Comparison of ENCODE assay signal across 13 cellular contexts in the genomic region with DNA sequence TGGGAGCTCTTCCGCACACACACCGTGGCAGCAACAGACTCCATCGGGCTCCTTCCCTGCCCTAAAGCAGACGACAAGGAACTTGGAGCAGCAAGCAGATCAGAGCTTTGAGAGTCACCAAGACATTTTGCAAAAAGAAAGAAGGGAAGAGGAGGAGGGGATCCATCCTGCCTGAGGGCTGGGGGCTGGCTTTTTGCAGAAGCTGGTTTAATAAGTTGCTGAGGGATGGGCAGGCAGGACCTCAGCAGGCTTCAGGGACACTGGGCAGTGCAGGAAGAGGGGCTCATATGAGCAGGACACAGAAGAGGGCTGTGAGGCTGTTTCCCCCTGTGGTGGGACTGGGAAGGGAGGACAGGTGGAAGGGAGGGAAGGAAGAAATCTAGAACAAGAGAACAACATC.
A peak's percentile ranks its signal among the peaks of the same experiment; 100 is the strongest.
DNase-seq lines count a peak whose midpoint lies in the region; ATAC-seq and TF ChIP-seq lines count a peak whose summit lies in the region.
"Had no signal": no experiment of that assay in that cellular context is flagged by ENCODE, and none has a peak within 500 bp of the region (broad histone marks: within the 10 kb centered on the region; RNA-seq: fewer than 3 reads in every experiment).

No MANE protein-coding gene starts in this region.

- peak overlapping the region; percentile 57 for H3K27ac Mint-ChIP-seq in neural crest cell (ENCODE audit: unreplicated experiment)
- H3K27ac Mint-ChIP-seq: CD14-positive monocyte had no signal

- no peaks in the 10 kb centered on the region for H3K9me3 ChIP-seq in SJSA1 (replicated peaks)
- H3K9me3 ChIP-seq in spleen, result no peaks in the 10 kb centered on the region
- no peaks in the 10 kb centered on the region for H3K9me3 ChIP-seq in Karpas-422 (ENCODE audit: low read length)
- H3K9me3 ChIP-seq: A549, Caco-2 had no signal

- H3K4me2 ChIP-seq in Karpas-422 (ENCODE audit: low read depth, low read length, poor library complexity, severe bottlenecking), result no peak overlapping the region
- H3K4me2 ChIP-seq: A549 had no signal

- no peak overlapping the region for H3K9ac ChIP-seq in Karpas-422 (ENCODE audit: low read length)

- H3K9me2 ChIP-seq in Karpas-422 (replicated peaks; ENCODE audit: insufficient read depth, low read length), result no peaks in the 10 kb centered on the region

- H3K4me3 Mint-ChIP-seq in neural crest cell, result no peak overlapping the region
- H3K4me3 Mint-ChIP-seq: CD14-positive monocyte; CD8-positive, alpha-beta memory T cell had no signal

- WGBS in spleen, 5 donors, result 82 to 92% (median 87%) methylated on average over 4 of the region's 4 CpGs

- DNase-seq in SJSA1 (ENCODE audit: low read depth in 1 of 2, low spot score in 2 of 2), result no peak
- DNase-seq in coronary artery (ENCODE audit: low spot score), result peak; percentile 70
- no peak for DNase-seq in neural crest cell (ENCODE audit: low read depth, low spot score)
- DNase-seq in spleen, result peak; percentile 33
- DNase-seq in dermis blood vessel endothelial cell, result no peak
- DNase-seq in Karpas-422, result no peak
- DNase-seq: Caco-2; CD8-positive, alpha-beta memory T cell had no signal

- no peak for TF ChIP-seq POLR2A in spleen (IDR thresholded peaks at IDR 0.05)

- H3K27me3 ChIP-seq in SJSA1 (replicated peaks) (no peaks in the 10 kb centered on the region), spleen (replicated peaks in 1 of 7) (peaks cover 0 to 7% (median 0%) of the 10 kb centered on the region in 7 donors), Karpas-422 (ENCODE audit: low read length) (no peaks in the 10 kb centered on the region)

- no peaks in the 10 kb centered on the region for H3K79me2 ChIP-seq in Karpas-422 (ENCODE audit: low read length)

- no peaks in the 10 kb centered on the region for H3K36me3 Mint-ChIP-seq in neural crest cell (ENCODE audit: low read depth)
- H3K36me3 Mint-ChIP-seq: CD14-positive monocyte; CD8-positive, alpha-beta memory T cell had no signal

- H2AFZ ChIP-seq in Karpas-422 (ENCODE audit: low read length), result no peak overlapping the region

- TF ChIP-seq CTCF in coronary artery (IDR thresholded peaks at IDR 0.05) (no peak), neural crest cell (conservative IDR thresholded peaks at IDR 0.05) (no peak), spleen (IDR thresholded peaks at IDR 0.05 in 8 of 11, conservative IDR thresholded peaks at IDR 0.05 in 3 of 11) (no peak)

- no peaks in the 10 kb centered on the region for H3K9me3 Mint-ChIP-seq in neural crest cell
- H3K9me3 Mint-ChIP-seq: CD8-positive, alpha-beta memory T cell had no signal

- H3K4me3 ChIP-seq in SJSA1 (no peak overlapping the region), coronary artery (no peak overlapping the region), spleen (no peak overlapping the region), Karpas-422 (ENCODE audit: low read length) (no peak overlapping the region)
- H3K4me3 ChIP-seq: A549, GM12878 had no signal

- intact Hi-C loops in spleen (cut with DNase I; ENCODE audit: low total_unique reads), result no loop called here

- H3K4me1 Mint-ChIP-seq in neural crest cell, result no peaks in the 10 kb centered on the region
- H3K4me1 Mint-ChIP-seq: CD14-positive monocyte; CD8-positive, alpha-beta memory T cell had no signal

- H3K27ac ChIP-seq in SJSA1 (peak overlapping the region; percentile 94), coronary artery (no peak overlapping the region), spleen (no peak overlapping the region), Karpas-422 (ENCODE audit: low read length) (no peak overlapping the region)
- H3K27ac ChIP-seq: A549 had no signal

- H3K4me1 ChIP-seq in SJSA1 (replicated peaks), result peaks cover 26% of the 10 kb centered on the region
- no peaks in the 10 kb centered on the region for H3K4me1 ChIP-seq in spleen
- no peaks in the 10 kb centered on the region for H3K4me1 ChIP-seq in Karpas-422 (ENCODE audit: low read length)
- H3K4me1 ChIP-seq: A549 had no signal

- H3K36me3 ChIP-seq in SJSA1 (no peaks in the 10 kb centered on the region), spleen (no peaks in the 10 kb centered on the region), Karpas-422 (ENCODE audit: insufficient read depth, low read length) (no peaks in the 10 kb centered on the region)

- no peaks in the 10 kb centered on the region for H3K27me3 Mint-ChIP-seq in neural crest cell (ENCODE audit: low read depth)

- no peak for ATAC-seq in HG02763 (IDR thresholded peaks at IDR 0.05; ENCODE audit: unreplicated experiment)
- ATAC-seq: A549, GM12878, HCT116 had no signal

- no peaks in the 10 kb centered on the region for H4K20me1 ChIP-seq in Karpas-422 (ENCODE audit: insufficient read depth, low read depth, low read length)

Comparison
In these comparisons a context has a peak if more than half of its experiments do, and no peak if none do; other contexts are left out.
1. DNase-seq: peak in coronary artery (single experiment) and spleen (single experiment); none in SJSA1 (0 of 2), neural crest cell (single experiment), dermis blood vessel endothelial cell (single experiment) and Karpas-422 (single experiment).